In the genomic region with DNA sequence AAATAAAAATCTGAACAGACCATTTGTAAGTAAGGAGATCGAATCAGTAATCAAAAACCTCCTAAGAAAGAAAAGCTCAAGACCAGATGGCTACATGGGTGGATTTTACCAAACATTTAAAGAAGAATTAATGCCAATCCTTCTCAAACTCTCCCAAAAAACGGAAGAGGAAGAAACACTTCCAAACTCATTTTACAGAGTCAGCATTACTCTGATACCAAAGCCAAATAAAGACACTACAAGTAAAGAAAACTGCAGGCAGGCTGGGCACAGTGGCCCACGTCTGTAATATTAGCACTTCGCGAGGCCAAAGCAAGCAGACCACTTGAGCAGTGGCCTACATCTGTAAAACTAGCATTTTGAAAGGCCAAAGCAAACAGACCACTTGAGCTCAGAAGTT, we compare ENCODE assay signal across 28 cellular contexts.
"Had no signal": no experiment of that assay in that cellular context is flagged by ENCODE, and none has a peak within 500 bp of the region (broad histone marks: within the 10 kb centered on the region; RNA-seq: fewer than 3 reads in every experiment).

No MANE protein-coding gene starts in this region.

- H3K4me1 Mint-ChIP-seq: endodermal cell; mesothelial cell of epicardium; naive thymus-derived CD4-positive, alpha-beta T cell had no signal

- H3K4me3 Mint-ChIP-seq: dendritic cell treated with granulocyte-macrophage colony-stimulating factor and Interleukin-4, amounts not matched to agents 40 ng/mL and 50 ng/mL, for 4 days; effector memory CD8-positive, alpha-beta T cell; endodermal cell; mesothelial cell of epicardium; naive thymus-derived CD4-positive, alpha-beta T cell had no signal

- H3K27me3 ChIP-seq: esophagus squamous epithelium, gastrocnemius medialis, heart right ventricle, left lung had no signal

- H3K4me3 ChIP-seq: esophagus squamous epithelium, gastrocnemius medialis, heart right ventricle, left lung, lower lobe of right lung, mucosa of descending colon had no signal

- FAIRE-seq: colon, endometrium, islet of Langerhans, keratinocyte had no signal

- DNase-seq: cortex of kidney; effector CD8-positive, alpha-beta T cell; effector memory CD8-positive, alpha-beta T cell; endodermal cell; erythroblast; esophagus squamous epithelium; foreskin fibroblast; foreskin melanocyte; gastrocnemius medialis; glutamatergic neuron; head of caudate nucleus; heart right ventricle; hippocampal formation; left cardiac atrium; left lung; left ventricle myocardium superior; lower lobe of right lung; mesenchymal stem cell; mucosa of descending colon; naive thymus-derived CD4-positive, alpha-beta T cell had no signal

- H3K9me3 Mint-ChIP-seq: effector memory CD8-positive, alpha-beta T cell had no signal

- H3K27me3 Mint-ChIP-seq: dendritic cell treated with granulocyte-macrophage colony-stimulating factor and Interleukin-4, amounts not matched to agents 40 ng/mL and 50 ng/mL, for 4 days; effector memory CD8-positive, alpha-beta T cell; naive thymus-derived CD4-positive, alpha-beta T cell had no signal

- H3K27ac ChIP-seq: epithelial cell of prostate, esophagus squamous epithelium, gastrocnemius medialis, heart right ventricle, left lung, lower lobe of right lung had no signal

- H3K9me3 ChIP-seq: esophagus squamous epithelium, gastrocnemius medialis, mucosa of descending colon had no signal

- H3K27ac Mint-ChIP-seq: dendritic cell treated with granulocyte-macrophage colony-stimulating factor and Interleukin-4, amounts not matched to agents 40 ng/mL and 50 ng/mL, for 4 days; effector memory CD8-positive, alpha-beta T cell; endodermal cell; mesothelial cell of epicardium; naive thymus-derived CD4-positive, alpha-beta T cell had no signal

- H3K36me3 Mint-ChIP-seq: mesothelial cell of epicardium; naive thymus-derived CD4-positive, alpha-beta T cell had no signal

- H3K36me3 ChIP-seq: esophagus squamous epithelium, gastrocnemius medialis, heart right ventricle, left lung, lower lobe of right lung had no signal

- ATAC-seq: effector memory CD8-positive, alpha-beta T cell; esophagus mucosa; gastrocnemius medialis; heart right ventricle; left cardiac atrium; left lung; left ventricle myocardium superior; lower lobe of right lung; mucosa of descending colon; naive thymus-derived CD4-positive, alpha-beta T cell had no signal

- H3K4me1 ChIP-seq: esophagus squamous epithelium, gastrocnemius medialis, heart right ventricle, left lung, lower lobe of right lung had no signal
